In genomic region chr10:115998301-115998700, GRCh38 we compare ENCODE assay signal across 8 cellular contexts.
"Had no signal": no experiment of that assay in that cellular context is flagged by ENCODE, and none has a peak within 500 bp of the region (broad histone marks: within the 10 kb centered on the region; RNA-seq: fewer than 3 reads in every experiment).

No MANE protein-coding gene starts in this region.

- H3K36me3 Mint-ChIP-seq: IgD-negative memory B cell had no signal

- H3K4me3 Mint-ChIP-seq: IgD-negative memory B cell had no signal

- ATAC-seq: HepG2 had no signal

- H2AFZ ChIP-seq: GM23248 had no signal

- H3K9ac ChIP-seq: GM23248 had no signal

- H3K4me1 Mint-ChIP-seq: IgD-negative memory B cell had no signal

- H3K27ac ChIP-seq: GM23248, HL-60 had no signal

- H3K27ac Mint-ChIP-seq: IgD-negative memory B cell had no signal

- H3K4me3 ChIP-seq: GM23248 had no signal

- H3K27me3 Mint-ChIP-seq: IgD-negative memory B cell had no signal

- DNase-seq: GOT3, H7, HCEC 1CT, KBM-7 had no signal
